8 cellular contexts compared by ENCODE assay signal in the genomic region with DNA sequence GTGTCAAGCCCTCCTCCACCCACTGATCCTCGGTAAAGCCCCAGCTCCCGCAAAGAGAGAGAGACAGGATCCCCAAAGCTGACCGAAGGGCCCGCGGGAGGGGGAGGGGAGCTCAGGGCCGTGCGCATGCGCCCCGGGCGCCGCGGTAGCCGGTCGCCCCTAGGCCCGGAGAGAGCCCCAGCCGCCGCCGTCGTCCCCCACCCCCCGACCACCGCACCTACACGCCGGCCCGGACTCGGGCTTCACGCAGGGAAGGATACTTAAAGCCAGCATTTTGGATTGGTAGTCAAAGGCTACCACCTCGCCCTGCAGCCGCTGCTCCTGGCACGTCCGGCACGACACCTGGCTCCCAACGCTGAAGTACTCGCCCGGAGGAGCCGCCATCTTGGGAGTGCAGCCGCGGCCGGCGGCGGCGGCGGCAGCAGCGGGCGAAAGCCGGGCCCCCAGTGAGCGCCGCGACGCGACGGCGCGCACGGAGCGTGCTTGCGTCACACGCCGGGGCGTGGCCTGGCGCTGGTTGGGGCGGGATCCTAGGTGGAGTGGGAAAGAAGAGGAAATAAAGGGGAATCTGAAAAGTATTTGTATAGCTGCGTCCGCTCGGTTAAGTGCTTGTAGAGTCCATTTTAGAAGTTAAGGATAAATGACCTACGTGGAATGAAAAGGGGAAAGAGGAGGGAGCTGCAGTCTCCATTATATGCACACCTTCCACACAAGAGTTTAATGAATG. TPM values are rescaled to one million over a fixed set of nuclear protein-coding genes. Genes with fewer than 3 reads are reported as not detected.
DNase-seq lines count a peak whose midpoint lies in the region; ATAC-seq and TF ChIP-seq lines count a peak whose summit lies in the region.

A gene (minus strand): TSS at position 468 of the 727 bp plus-strand sequence. CDS start 84 bp downstream, at position 384.

- H3K4me3 Mint-ChIP-seq in T-helper 17 cell = peak within 1 kb of the TSS; percentile 97
- H3K4me3 Mint-ChIP-seq in progenitor cell of endocrine pancreas (ENCODE audit: low read depth) = peak within 1 kb of the TSS; percentile 95

- peak; percentile 65 for DNase-seq in GM12864 (ENCODE audit: low read depth)
- peak; percentile 78 for DNase-seq in NCI-H1694 (lab: John Stamatoyannopoulos, UW)
- DNase-seq in T-helper 17 cell = peak; percentile 84 to 87 (median 85)
- peak; percentile 58 for DNase-seq in amniotic stem cell (lab: John Stamatoyannopoulos, UW)
- DNase-seq in left ventricle myocardium inferior = peak; percentile 90
- DNase-seq in progenitor cell of endocrine pancreas (ENCODE audit: low spot score, unreplicated experiment) = peak; percentile 90
- peak; percentile 86 to 100 for DNase-seq in upper lobe of left lung

- peak in 3 of 4 donors; percentile 68 to 91 (median 75) for TF ChIP-seq POLR2A in upper lobe of left lung (IDR thresholded peaks at IDR 0.05)

- peak within 1 kb of the TSS; percentile 96 for H3K27ac ChIP-seq in left ventricle myocardium inferior (replicated peaks)
- H3K27ac ChIP-seq in upper lobe of left lung = peak within 1 kb of the TSS; percentile 94 to 99 (median 96)

- no peaks in the 10 kb centered on the region for H3K9me3 Mint-ChIP-seq in progenitor cell of endocrine pancreas (ENCODE audit: low read depth)

- 0 to 1% methylated on average over 22 to 50 of the region's 65 CpGs for WGBS in upper lobe of left lung, 2 donors

- H3K4me1 ChIP-seq in left ventricle myocardium inferior (peaks cover 73% of the 10 kb centered on the region), upper lobe of left lung (peaks cover 22 to 39% (median 30%) of the 10 kb centered on the region in 4 donors)

- H3K27ac Mint-ChIP-seq in T-helper 17 cell (peak within 1 kb of the TSS; percentile 96), progenitor cell of endocrine pancreas (peak within 1 kb of the TSS; percentile 98)

- H3K4me1 Mint-ChIP-seq in T-helper 17 cell = peaks cover 37% of the 10 kb centered on the region
- H3K4me1 Mint-ChIP-seq in progenitor cell of endocrine pancreas (ENCODE audit: low read depth) = peaks cover 23% of the 10 kb centered on the region

- H3K9me3 ChIP-seq in T-helper 17 cell (ENCODE audit: control insufficient read depth, low read length, poor library complexity, severe bottlenecking) = no peaks in the 10 kb centered on the region
- no peaks in the 10 kb centered on the region for H3K9me3 ChIP-seq in left ventricle myocardium inferior (replicated peaks)
- H3K9me3 ChIP-seq in upper lobe of left lung = no peaks in the 10 kb centered on the region

- no peaks in the 10 kb centered on the region for H3K27me3 ChIP-seq in left ventricle myocardium inferior (ENCODE audit: low read depth)
- H3K27me3 ChIP-seq in upper lobe of left lung = no peaks in the 10 kb centered on the region

- no peak for TF ChIP-seq EP300 in upper lobe of left lung (IDR thresholded peaks at IDR 0.05)

- H3K27me3 Mint-ChIP-seq in T-helper 17 cell = no peaks in the 10 kb centered on the region
- H3K27me3 Mint-ChIP-seq in progenitor cell of endocrine pancreas = no peaks in the 10 kb centered on the region

- TF ChIP-seq CTCF in GM12864 (IDR thresholded peaks at IDR 0.05; ENCODE audit: low read depth, low read length, missing control alignments) (no peak), left ventricle myocardium inferior (IDR thresholded peaks at IDR 0.05; ENCODE audit: borderline replicate concordance) (no peak), progenitor cell of endocrine pancreas (IDR thresholded peaks at IDR 0.05; ENCODE audit: unreplicated experiment) (no peak), upper lobe of left lung (IDR thresholded peaks at IDR 0.05) (peak in 2 of 6 experiments; percentile 7 to 8)

- intact Hi-C loops in left ventricle myocardium inferior (cut with micrococcal nuclease) = no loop called here

- H3K4me3 ChIP-seq in GM12864 (ENCODE audit: low read depth, low read length) = peak within 1 kb of the TSS; percentile 88
- H3K4me3 ChIP-seq in left ventricle myocardium inferior = peak within 1 kb of the TSS; percentile 81
- peak within 1 kb of the TSS; percentile 55 to 91 (median 81) for H3K4me3 ChIP-seq in upper lobe of left lung

- H3K36me3 Mint-ChIP-seq in T-helper 17 cell (ENCODE audit: low read depth) (no peaks in the 10 kb centered on the region), progenitor cell of endocrine pancreas (ENCODE audit: insufficient read depth) (peaks cover 5% of the 10 kb centered on the region)

- H3K36me3 ChIP-seq in left ventricle myocardium inferior (peaks cover 20% of the 10 kb centered on the region), upper lobe of left lung (peaks cover 4 to 28% (median 13%) of the 10 kb centered on the region in 4 donors)

- ATAC-seq in HG02852 (IDR thresholded peaks at IDR 0.05; ENCODE audit: unreplicated experiment) (peak; percentile 64), T-helper 17 cell (peak; percentile 88), upper lobe of left lung (ENCODE audit: low FRiP score in 2 of 2) (peak; percentile 90 to 92)

RNA-seq across cellular contexts. Expression of the gene that starts here (rescaled TPM):
- total RNA-seq in T-helper 17 cell = 10 to 100 TPM; 35.3 to 46.5 TPM
- 41.2 TPM for total RNA-seq in left ventricle myocardium inferior
- total RNA-seq in progenitor cell of endocrine pancreas = 54.1 and 55.4 TPM in 2 replicates
- 10 to 100 TPM; 14.8 to 38.3 (median 33.6) TPM for total RNA-seq in upper lobe of left lung

Comparison
In these comparisons a context has a peak if more than half of its experiments do, and no peak if none do; other contexts are left out.
1. Peak in every context shown above with its lines: DNase-seq, ATAC-seq, H3K4me3 ChIP-seq and H3K27ac ChIP-seq.